In genomic region chr10:931326-932318, GRCh38 we compare ENCODE assay signal across 8 cellular contexts. TPM values are rescaled to one million over a fixed set of nuclear protein-coding genes. Genes with fewer than 3 reads are reported as not detected.
A peak's percentile ranks its signal among the peaks of the same experiment; 100 is the strongest.
DNase-seq lines count a peak whose midpoint lies in the region; ATAC-seq and TF ChIP-seq lines count a peak whose summit lies in the region.

LARP4B (minus strand) TSS chr10:931705; CDS start chr10:885721, 45,984 bp downstream.

- H3K9me3 ChIP-seq in SJSA1 (replicated peaks) (no peaks in the 10 kb centered on the region), neural progenitor cell (ENCODE audit: low read depth) (no peaks in the 10 kb centered on the region), stomach smooth muscle (ENCODE audit: control insufficient read depth in 2 of 2, low read length in 2 of 2) (no peaks in the 10 kb centered on the region)

- H3K9ac ChIP-seq in neural progenitor cell (peak within 1 kb of the TSS; percentile 79), stomach smooth muscle (ENCODE audit: low read length in 2 of 2) (peak within 1 kb of the TSS; percentile 70 to 79)

- ATAC-seq in foreskin keratinocyte, result peak; percentile 97

- peak within 1 kb of the TSS; percentile 92 for H3K4me2 ChIP-seq in neural progenitor cell

- H3F3A ChIP-seq in neural progenitor cell (ENCODE audit: low read depth), result peaks cover 25% of the 10 kb centered on the region

- peak; percentile 83 for DNase-seq in GM04503 (ENCODE audit: low read depth)
- peak; percentile 86 for DNase-seq in HFF-Myc (ENCODE audit: extremely low read depth, low read depth)
- DNase-seq in MV-4-11 (lab: John Stamatoyannopoulos, UW), result peak; percentile 96
- peak; percentile 97 for DNase-seq in SJSA1 (ENCODE audit: low read depth in 1 of 2, low spot score in 2 of 2)
- peak; percentile 90 to 97 (median 92) for DNase-seq in activated naive CD4-positive, alpha-beta T cell (lab: John Stamatoyannopoulos, UW)
- DNase-seq in foreskin keratinocyte, result peak; percentile 88 to 94
- peak; percentile 99 for DNase-seq in neural progenitor cell (ENCODE audit: low spot score)

- H4K20me1 ChIP-seq in neural progenitor cell (ENCODE audit: low read depth), result peaks cover 43% of the 10 kb centered on the region

- no peak within 1 kb of the TSS for H2AFZ ChIP-seq in neural progenitor cell (replicated peaks)

- peaks cover 21% of the 10 kb centered on the region for H3K4me1 Mint-ChIP-seq in neural progenitor cell

- H3K4me3 ChIP-seq in HFF-Myc (replicated peaks; ENCODE audit: low read depth, low read length), result peak within 1 kb of the TSS; percentile 66
- peak within 1 kb of the TSS; percentile 93 for H3K4me3 ChIP-seq in SJSA1
- H3K4me3 ChIP-seq in neural progenitor cell, result peak within 1 kb of the TSS; percentile 99
- H3K4me3 ChIP-seq in stomach smooth muscle (ENCODE audit: low read length in 2 of 2), result peak within 1 kb of the TSS; percentile 60 to 77

- H3K9me3 Mint-ChIP-seq in neural progenitor cell, result no peaks in the 10 kb centered on the region

- H3K79me2 ChIP-seq in neural progenitor cell (ENCODE audit: low read depth), result peaks cover 45% of the 10 kb centered on the region

- peaks cover 24% of the 10 kb centered on the region for H3K36me3 ChIP-seq in SJSA1
- H3K36me3 ChIP-seq in neural progenitor cell, result no peaks in the 10 kb centered on the region
- no peaks in the 10 kb centered on the region for H3K36me3 ChIP-seq in stomach smooth muscle (ENCODE audit: control insufficient read depth in 2 of 2, insufficient read depth in 2 of 2, low read length in 2 of 2)

- H3K27ac ChIP-seq in SJSA1 (peak within 1 kb of the TSS; percentile 98), foreskin keratinocyte (peak within 1 kb of the TSS; percentile 70), neural progenitor cell (peak within 1 kb of the TSS; percentile 96), stomach smooth muscle (ENCODE audit: low read length) (peak within 1 kb of the TSS; percentile 76)

- H3K27me3 Mint-ChIP-seq in neural progenitor cell (ENCODE audit: insufficient read depth, low read depth), result no peaks in the 10 kb centered on the region

- H3K4me3 Mint-ChIP-seq in neural progenitor cell, result peak within 1 kb of the TSS; percentile 95

- H3K27ac Mint-ChIP-seq in neural progenitor cell, result peak within 1 kb of the TSS; percentile 87

- H3K4me1 ChIP-seq in SJSA1 (replicated peaks) (peaks cover 9% of the 10 kb centered on the region), foreskin keratinocyte (peaks cover 7% of the 10 kb centered on the region), neural progenitor cell (peaks cover 11% of the 10 kb centered on the region), stomach smooth muscle (ENCODE audit: control insufficient read depth, insufficient read depth, low read length) (peaks cover 8% of the 10 kb centered on the region)

- peaks cover 3% of the 10 kb centered on the region for H3K36me3 Mint-ChIP-seq in neural progenitor cell

- no peak for TF ChIP-seq CTCF in HFF-Myc (IDR thresholded peaks at IDR 0.05; ENCODE audit: low read depth, low read length, missing control alignments)
- no peak for TF ChIP-seq CTCF in foreskin keratinocyte (conservative IDR thresholded peaks at IDR 0.05)
- TF ChIP-seq CTCF in neural progenitor cell (IDR thresholded peaks at IDR 0.05), result no peak

- no peaks in the 10 kb centered on the region for H3K27me3 ChIP-seq in SJSA1 (replicated peaks)
- no peaks in the 10 kb centered on the region for H3K27me3 ChIP-seq in foreskin keratinocyte
- H3K27me3 ChIP-seq in neural progenitor cell, result no peaks in the 10 kb centered on the region
- no peaks in the 10 kb centered on the region for H3K27me3 ChIP-seq in stomach smooth muscle (ENCODE audit: control insufficient read depth in 1 of 2, insufficient read depth in 2 of 2, low read length in 2 of 2)

RNA-seq across cellular contexts. Expression of gene LARP4B, which starts in this region (rescaled TPM):
- 37.8 and 47.7 TPM in 2 replicates for total RNA-seq in SJSA1 (2014; rRNA removed; shearing (Covaris generic))
- total RNA-seq in foreskin keratinocyte (44.3 and 46.9 TPM in 2 replicates), neural progenitor cell (ENCODE audit: low replicate concordance) (33.1 and 37.8 TPM in 2 replicates)
- 12.6 and 14.5 TPM in 2 replicates for polyA plus RNA-seq in foreskin keratinocyte

Comparison
In these comparisons a context has a peak if more than half of its experiments do, and no peak if none do; other contexts are left out.
1. Peak in every context shown above with its lines: DNase-seq, ATAC-seq, H3K4me3 ChIP-seq and H3K27ac ChIP-seq.